23 cellular contexts compared by ENCODE assay signal in genomic region chr7:145030754-145031153, GRCh38.
DNase-seq lines count a peak whose midpoint lies in the region; ATAC-seq, FAIRE-seq and TF ChIP-seq lines count a peak whose summit lies in the region.
"Had no signal": no experiment of that assay in that cellular context is flagged by ENCODE, and none has a peak within 500 bp of the region (broad histone marks: within the 10 kb centered on the region; RNA-seq: fewer than 3 reads in every experiment).

No MANE protein-coding gene starts in this region.

- H2BK120ac ChIP-seq in H1 (replicated peaks; ENCODE audit: low read depth, low read length) = no peak overlapping the region

- H3K36me3 ChIP-seq in H1 (ENCODE audit: control insufficient read depth in 2 of 4, insufficient read depth in 4 of 4, low read length in 3 of 4) = no peaks in the 10 kb centered on the region
- no peaks in the 10 kb centered on the region for H3K36me3 ChIP-seq in osteoblast (ENCODE audit: insufficient read depth, low read length)
- H3K36me3 ChIP-seq: BLaER1, SJSA1 had no signal

- no peak overlapping the region for H2AK5ac ChIP-seq in H1 (ENCODE audit: low read depth, low read length)

- POLR2A ChIA-PET in H1 (lab: Charles Lee; ENCODE audit: partially characterized antibody) = no interaction called here
- POLR2A ChIA-PET in T-cell (lab: Charles Lee) = no interaction called here

- peaks cover 7 to 11% of the 10 kb centered on the region in 2 experiments; a peak in 2 of 4 replicates for H3K9me3 ChIP-seq in H1 (ENCODE audit: insufficient read depth in 2 of 2, low read depth in 1 of 2, low read length in 1 of 2)
- no peaks in the 10 kb centered on the region for H3K9me3 ChIP-seq in osteoblast (ENCODE audit: low read depth, low read length)
- H3K9me3 ChIP-seq: SJSA1 had no signal

- H3K79me1 ChIP-seq in H1 (ENCODE audit: low read depth, low read length) = no peaks in the 10 kb centered on the region

- no peak overlapping the region for H4K91ac ChIP-seq in H1 (replicated peaks; ENCODE audit: insufficient read length, low read length)

- no peaks in the 10 kb centered on the region for H3K27me3 ChIP-seq in H1 (replicated peaks in 1 of 4; ENCODE audit: control insufficient read depth in 3 of 4, extremely low read depth in 1 of 4, insufficient read depth in 3 of 4, low read length in 3 of 4)
- no peaks in the 10 kb centered on the region for H3K27me3 ChIP-seq in osteoblast (ENCODE audit: insufficient read depth, low read length)
- H3K27me3 ChIP-seq: BLaER1, SJSA1 had no signal

- ATAC-seq in HG03432 (IDR thresholded peaks at IDR 0.05; ENCODE audit: unreplicated experiment) = peak; percentile 23
- ATAC-seq in HG02678 (IDR thresholded peaks at IDR 0.05; ENCODE audit: unreplicated experiment) = no peak
- ATAC-seq in T-cell (replicated peaks in 1 of 4) = no peak
- no peak for ATAC-seq in HG03095 (IDR thresholded peaks at IDR 0.05; ENCODE audit: unreplicated experiment)
- ATAC-seq: HCT116 had no signal

- TF ChIP-seq POLR2A in H1 (IDR thresholded peaks at IDR 0.05; ENCODE audit: control extremely low read depth in 1 of 2, low read depth in 2 of 2, low read length in 2 of 2) = no peak

- no peak overlapping the region for H2BK5ac ChIP-seq in H1 (ENCODE audit: low read depth, low read length)

- no peak overlapping the region for H4K5ac ChIP-seq in H1 (ENCODE audit: insufficient read length, low read depth, low read length)

- no peak for TF ChIP-seq EP300 in H1 (IDR thresholded peaks at IDR 0.05; ENCODE audit: borderline replicate concordance in 1 of 2, low read depth in 2 of 2, low read length in 2 of 2)

- no peak overlapping the region for H3K9ac ChIP-seq in H1 (replicated peaks in 1 of 4; ENCODE audit: extremely low read depth in 1 of 4, low read depth in 3 of 4, low read length in 3 of 4)
- H3K9ac ChIP-seq: BLaER1 had no signal

- CTCF ChIA-PET in H1 (lab: Charles Lee; ENCODE audit: partially characterized antibody) (interaction anchor here (0.6 to 1.4 kb wide), 5 partner anchors 16 to 1086 kb away, joined by 3 to 8 read pairs (median 3); partner anchors contain the start of gene CNTNAP2), T-cell (lab: Charles Lee) (no interaction called here)

- H3K14ac ChIP-seq in H1 (ENCODE audit: insufficient read length) = no peak overlapping the region

- H3K9me3 Mint-ChIP-seq in T-cell = peaks cover 0 to 14% (median 3%) of the 10 kb centered on the region in 3 donors

- H3K4ac ChIP-seq in H1 (replicated peaks; ENCODE audit: insufficient read length, low read depth, low read length) = no peak overlapping the region

- no peak overlapping the region for H3K27ac Mint-ChIP-seq in T-cell
- H3K27ac Mint-ChIP-seq: CD4-positive, alpha-beta T cell had no signal

- no peak overlapping the region for H3K4me3 ChIP-seq in H1 (ENCODE audit: extremely low read depth in 1 of 4, insufficient read depth in 2 of 4, low read depth in 3 of 4, low read length in 4 of 4)
- no peak overlapping the region for H3K4me3 ChIP-seq in osteoblast (ENCODE audit: insufficient read depth, low read length)
- H3K4me3 ChIP-seq: BLaER1, SJSA1 had no signal

- H2AFZ ChIP-seq in H1 (ENCODE audit: low read length) (no peak overlapping the region), osteoblast (ENCODE audit: low read length) (no peak overlapping the region)

- H3K56ac ChIP-seq in H1 (replicated peaks; ENCODE audit: insufficient read length, low read depth, low read length) = no peak overlapping the region

- FAIRE-seq in H1 (lab: Jason Lieb, UNC) = no peak
- FAIRE-seq: GM12891, RCC 7860 had no signal

- DNase-seq in H1 (ENCODE audit: low read depth in 1 of 2, low spot score in 2 of 2) (no peak), osteoblast (ENCODE audit: insufficient read length, low spot score, missing footprints) (peak; percentile 38), NCI-H1048 (lab: John Stamatoyannopoulos, UW) (no peak), T-cell (no peak)
- DNase-seq: CD4-positive, alpha-beta T cell; COR-L47; DMS79 treated with DMSO at 0.1 percent for 48 hours; KBM-7; MM.1S; NCI-H1092; NCI-H1436 treated with DMSO at 0.1 percent for 48 hours; NCI-H2029 treated with DMSO at 0.1 percent for 48 hours; NCI-H226; NCI-H524; NCI-H82 had no signal

- no peak overlapping the region for H3K27ac ChIP-seq in H1 (ENCODE audit: low read depth, low read length)
- H3K27ac ChIP-seq in osteoblast (ENCODE audit: low read depth, low read length) = no peak overlapping the region
- H3K27ac ChIP-seq: BLaER1, SJSA1 had no signal

- no peak overlapping the region for H2BK12ac ChIP-seq in H1 (ENCODE audit: low read depth, low read length)

- H3K36me3 Mint-ChIP-seq in T-cell = no peaks in the 10 kb centered on the region

- H3K79me2 ChIP-seq in H1 (ENCODE audit: control insufficient read depth in 1 of 2, insufficient read depth in 2 of 2, low read length in 2 of 2) (no peaks in the 10 kb centered on the region), osteoblast (ENCODE audit: insufficient read depth, low read length) (no peaks in the 10 kb centered on the region)

- peaks cover 0 to 6% of the 10 kb centered on the region in 2 donors for H3K27me3 Mint-ChIP-seq in T-cell

- H3K4me3 Mint-ChIP-seq in T-cell = no peak overlapping the region
- H3K4me3 Mint-ChIP-seq: CD4-positive, alpha-beta T cell had no signal

- H3K23me2 ChIP-seq in H1 (ENCODE audit: low read depth, low read length) = no peaks in the 10 kb centered on the region

- H4K8ac ChIP-seq in H1 (ENCODE audit: extremely low read depth, insufficient read depth, low read length) = peak overlapping the region; percentile 29; the same call in 1 of the 2 replicates

- TF ChIP-seq RAD21 in H1 (IDR thresholded peaks at IDR 0.05 in 1 of 2, conservative IDR thresholded peaks at IDR 0.05 in 1 of 2; ENCODE audit: low read depth in 2 of 2, low read length in 2 of 2) = no peak

- H3K4me1 Mint-ChIP-seq in T-cell = no peaks in the 10 kb centered on the region

- H3K4me1 ChIP-seq in H1 (replicated peaks in 1 of 4; ENCODE audit: control insufficient read depth in 3 of 4, insufficient read depth in 4 of 4, low read length in 3 of 4) = no peaks in the 10 kb centered on the region
- H3K4me1 ChIP-seq in osteoblast (ENCODE audit: insufficient read depth, low read length) = no peaks in the 10 kb centered on the region
- H3K4me1 ChIP-seq: BLaER1, SJSA1 had no signal

- no peak overlapping the region for H3K23ac ChIP-seq in H1 (ENCODE audit: insufficient read length)

- no peak overlapping the region for H2BK15ac ChIP-seq in H1 (ENCODE audit: low read length)

- no peak overlapping the region for H2BK20ac ChIP-seq in H1 (ENCODE audit: low read length)

- H3K4me2 ChIP-seq in H1 (ENCODE audit: insufficient read depth in 1 of 2, low read depth in 2 of 2, low read length in 2 of 2) = no peak overlapping the region
- no peak overlapping the region for H3K4me2 ChIP-seq in osteoblast (ENCODE audit: insufficient read depth, low read length)
- H3K4me2 ChIP-seq: BLaER1 had no signal

- 86% methylated on average over 5 of the region's 5 CpGs; no CpG with 5 or more reads in 1 of the 2 experiments for WGBS in H1 (ENCODE audit: extremely low coverage in 1 of 2, insufficient coverage in 1 of 2, insufficient read length in 1 of 2, insufficient replicate concordance in 2 of 2, low coverage in 1 of 2, low lambda C conversion rate in 2 of 2, missing lambda C conversion rate in 1 of 2), 2 experiments

- no peak overlapping the region for H3K18ac ChIP-seq in H1 (ENCODE audit: extremely low read depth, low read length)

- TF ChIP-seq CTCF in H1 (IDR thresholded peaks at IDR 0.05; ENCODE audit: control extremely low read depth in 1 of 3, insufficient read depth in 1 of 3, low read depth in 1 of 3, low read length in 3 of 3) = no peak
- TF ChIP-seq CTCF in osteoblast (IDR thresholded peaks at IDR 0.05; ENCODE audit: extremely low read depth, low read depth, low read length) = no peak

- H4K20me1 ChIP-seq in H1 (replicated peaks in 1 of 2; ENCODE audit: control insufficient read depth in 1 of 2, insufficient read depth in 2 of 2, low read length in 2 of 2) = no peaks in the 10 kb centered on the region
- H4K20me1 ChIP-seq in osteoblast (ENCODE audit: insufficient read depth, low read length) = no peaks in the 10 kb centered on the region
- H4K20me1 ChIP-seq: BLaER1 had no signal

TF ChIP-seq in H1, 55 proteins besides CTCF, POLR2A, EP300 and RAD21:
- no peak for TF ChIP-seq NRF1 (IDR thresholded peaks at IDR 0.05; ENCODE audit: low read depth, low read length)
- no peak for TF ChIP-seq TBP (IDR thresholded peaks at IDR 0.05; ENCODE audit: low read depth, low read length)
- no peak for TF ChIP-seq RNF2 (IDR thresholded peaks at IDR 0.05; ENCODE audit: borderline replicate concordance, low read depth, low read length, missing control alignments, poor library complexity, severe bottlenecking)
- TF ChIP-seq KDM5A (IDR thresholded peaks at IDR 0.05; ENCODE audit: low read length) = no peak
- no peak for TF ChIP-seq CBX5 (IDR thresholded peaks at IDR 0.05; ENCODE audit: low read depth, low read length)
- no peak for TF ChIP-seq POLR2AphosphoS5 (IDR thresholded peaks at IDR 0.05; ENCODE audit: low read depth, low read length)
- TF ChIP-seq KDM1A (IDR thresholded peaks at IDR 0.05; ENCODE audit: borderline replicate concordance, low read length) = no peak
- no peak for TF ChIP-seq CHD2 (IDR thresholded peaks at IDR 0.05; ENCODE audit: low read length)
- TF ChIP-seq PHF8 (conservative IDR thresholded peaks at IDR 0.05; ENCODE audit: low read depth, low read length) = no peak
- TF ChIP-seq SRF (IDR thresholded peaks at IDR 0.05; ENCODE audit: low read depth, low read length) = no peak
- TF ChIP-seq RFX5 (IDR thresholded peaks at IDR 0.05; ENCODE audit: borderline replicate concordance, low read depth, low read length) = no peak
- no peak for TF ChIP-seq CBX8 (IDR thresholded peaks at IDR 0.05; ENCODE audit: borderline replicate concordance, low read depth, low read length)
- TF ChIP-seq CREB1 (IDR thresholded peaks at IDR 0.05) = no peak
- no peak for TF ChIP-seq JUN (IDR thresholded peaks at IDR 0.05; ENCODE audit: low read depth, low read length)
- no peak for TF ChIP-seq SIX5 (IDR thresholded peaks at IDR 0.05; ENCODE audit: low read depth, low read length)
- TF ChIP-seq MAFK (IDR thresholded peaks at IDR 0.05; ENCODE audit: low read depth, low read length) = no peak
- no peak for TF ChIP-seq SP4 (IDR thresholded peaks at IDR 0.05; ENCODE audit: low read length)
- TF ChIP-seq TAF1 (IDR thresholded peaks at IDR 0.05; ENCODE audit: low read depth, low read length) = no peak
- no peak for TF ChIP-seq ZNF274 (IDR thresholded peaks at IDR 0.05; ENCODE audit: borderline replicate concordance, extremely low read depth, low read length)
- no peak for TF ChIP-seq EZH2 (IDR thresholded peaks at IDR 0.05; ENCODE audit: low read depth, low read length, severe bottlenecking)
